Comparison of ENCODE assay signal across 13 cellular contexts in genomic region chr13:24680921-24681585, GRCh38. TPM values are rescaled to one million over a fixed set of nuclear protein-coding genes. Genes with fewer than 3 reads are reported as not detected.
DNase-seq lines count a peak whose midpoint lies in the region; ATAC-seq and TF ChIP-seq lines count a peak whose summit lies in the region.
"Had no signal": no experiment of that assay in that cellular context is flagged by ENCODE, and none has a peak within 500 bp of the region (broad histone marks: within the 10 kb centered on the region; RNA-seq: fewer than 3 reads in every experiment).

No MANE protein-coding gene starts in this region.

- no peak for TF ChIP-seq RAD21 in SK-N-SH (IDR thresholded peaks at IDR 0.05; ENCODE audit: low read length)

- H3K79me2 ChIP-seq in hepatocyte, result no peaks in the 10 kb centered on the region
- H3K79me2 ChIP-seq in SK-N-SH (ENCODE audit: insufficient read depth), result no peaks in the 10 kb centered on the region

- no peak overlapping the region for H3K4me3 Mint-ChIP-seq in Caco-2 (ENCODE audit: unreplicated experiment)

- no peak for DNase-seq in Caco-2
- no peak for DNase-seq in NT2/D1 (ENCODE audit: low read depth, low spot score)
- DNase-seq in hepatocyte (ENCODE audit: low spot score), result no peak
- no peak for DNase-seq in psoas muscle
- DNase-seq in SK-N-SH, result no peak
- no peak for DNase-seq in C1 segment of cervical spinal cord (lab: John Stamatoyannopoulos, UW)
- DNase-seq in adrenal gland, result no peak
- DNase-seq: amniotic stem cell, DMS 273 treated with DMSO at 0.1 percent for 48 hours, occipital lobe had no signal

- CTCF ChIA-PET in Caco-2 (lab: Charles Lee), result no interaction called here
- CTCF ChIA-PET in SK-N-SH (lab: Yijun Ruan, JAX), result interaction anchor here (2.8 kb wide), 1 partner anchor 9 kb away, joined by 16 read pairs; no protein-coding TSS in a partner anchor

- H3K27ac ChIP-seq in hepatocyte (no peak overlapping the region), psoas muscle (no peak overlapping the region), SK-N-SH (ENCODE audit: low read depth in 2 of 2, low read length in 1 of 2) (no peak overlapping the region), adrenal gland (no peak overlapping the region)

- H3K9me3 Mint-ChIP-seq in Caco-2 (ENCODE audit: unreplicated experiment), result no peaks in the 10 kb centered on the region

- TF ChIP-seq EP300 in SK-N-SH (IDR thresholded peaks at IDR 0.05; ENCODE audit: borderline replicate concordance in 1 of 2, low read depth in 1 of 2, low read length in 1 of 2), result no peak

- H3K36me3 ChIP-seq in Caco-2 (ENCODE audit: control insufficient read depth, insufficient read depth, low read length) (no peaks in the 10 kb centered on the region), NT2/D1 (ENCODE audit: insufficient read depth, insufficient read length, low read length) (no peaks in the 10 kb centered on the region), hepatocyte (replicated peaks; ENCODE audit: insufficient read depth, low read depth) (no peaks in the 10 kb centered on the region), psoas muscle (ENCODE audit: insufficient read depth in 1 of 2, low read depth in 1 of 2) (no peaks in the 10 kb centered on the region), SK-N-SH (replicated peaks in 1 of 2; ENCODE audit: control insufficient read depth in 1 of 2, insufficient read depth in 2 of 2, low read length in 1 of 2) (no peaks in the 10 kb centered on the region), adrenal gland (replicated peaks in 1 of 2) (no peaks in the 10 kb centered on the region)

- 49% methylated on average over 27 of the region's 28 CpGs for WGBS in hepatocyte (ENCODE audit: low lambda C conversion rate, missing lambda C conversion rate)
- 29 to 35% (median 30%) methylated on average over 26 to 28 of the region's 28 CpGs for WGBS in psoas muscle, 3 donors
- 54% methylated on average over 16 of the region's 28 CpGs for WGBS in SK-N-SH (ENCODE audit: low lambda C conversion rate)
- WGBS in adrenal gland, 4 donors, result 32 to 57% (median 35%) methylated on average over 13 to 28 of the region's 28 CpGs

- H4K20me1 ChIP-seq in hepatocyte (ENCODE audit: insufficient read depth, poor library complexity, severe bottlenecking) (no peaks in the 10 kb centered on the region), SK-N-SH (ENCODE audit: insufficient read depth) (no peaks in the 10 kb centered on the region)

- peak overlapping the region; percentile 67 for H3K9ac ChIP-seq in NT2/D1 (ENCODE audit: insufficient read length, low read depth)
- H3K9ac ChIP-seq in SK-N-SH, result no peak overlapping the region

- peaks cover 19% of the 10 kb centered on the region for H3K4me1 Mint-ChIP-seq in Caco-2 (ENCODE audit: low read depth, unreplicated experiment)

- H3K9me3 ChIP-seq in Caco-2, result no peaks in the 10 kb centered on the region
- H3K9me3 ChIP-seq in NT2/D1 (ENCODE audit: insufficient read depth, low read length), result no peaks in the 10 kb centered on the region
- H3K9me3 ChIP-seq in hepatocyte (ENCODE audit: low read depth), result no peaks in the 10 kb centered on the region
- no peaks in the 10 kb centered on the region for H3K9me3 ChIP-seq in psoas muscle
- no peaks in the 10 kb centered on the region for H3K9me3 ChIP-seq in SK-N-SH
- H3K9me3 ChIP-seq in adrenal gland (replicated peaks in 1 of 3), result no peaks in the 10 kb centered on the region

- peaks cover 12% of the 10 kb centered on the region for H3K4me1 ChIP-seq in Caco-2
- H3K4me1 ChIP-seq in NT2/D1 (ENCODE audit: insufficient read depth, insufficient read length), result peaks cover 4% of the 10 kb centered on the region
- H3K4me1 ChIP-seq in hepatocyte (ENCODE audit: insufficient read depth), result no peaks in the 10 kb centered on the region
- H3K4me1 ChIP-seq in psoas muscle, result no peaks in the 10 kb centered on the region
- peaks cover 0 to 3% of the 10 kb centered on the region in 2 experiments; a peak in 2 of 4 replicates for H3K4me1 ChIP-seq in SK-N-SH (ENCODE audit: control insufficient read depth in 1 of 2, insufficient read depth in 2 of 2, low read depth in 1 of 2, low read length in 1 of 2)
- peaks cover 0 to 10% of the 10 kb centered on the region in 2 donors for H3K4me1 ChIP-seq in adrenal gland (replicated peaks in 1 of 2)

- BruUV-seq in Caco-2 (replicated peaks; lab: Mats Ljungman, UMichigan), result no TSS peak

- POLR2A ChIA-PET in Caco-2 (lab: Charles Lee), result no interaction called here
- POLR2A ChIA-PET in SK-N-SH (lab: Yijun Ruan, JAX), result no interaction called here

- H2AFZ ChIP-seq in hepatocyte (no peak overlapping the region), SK-N-SH (ENCODE audit: low read depth) (no peak overlapping the region)

- no peak for ATAC-seq in psoas muscle
- no peak for ATAC-seq in GM21576 (IDR thresholded peaks at IDR 0.05; ENCODE audit: unreplicated experiment)

- peaks cover 2% of the 10 kb centered on the region for H3K27me3 ChIP-seq in Caco-2 (replicated peaks; ENCODE audit: control insufficient read depth, insufficient read depth, low read length)
- peaks cover 38% of the 10 kb centered on the region for H3K27me3 ChIP-seq in NT2/D1 (ENCODE audit: insufficient read depth, insufficient read length)
- H3K27me3 ChIP-seq in hepatocyte, result peaks cover 39% of the 10 kb centered on the region
- peaks cover 0 to 48% (median 12%) of the 10 kb centered on the region in 3 donors for H3K27me3 ChIP-seq in psoas muscle (ENCODE audit: insufficient read depth in 3 of 3, low read length in 2 of 3)
- peaks cover 38% of the 10 kb centered on the region for H3K27me3 ChIP-seq in SK-N-SH (ENCODE audit: insufficient read depth)
- H3K27me3 ChIP-seq in adrenal gland, result peaks cover 34% of the 10 kb centered on the region

- TF ChIP-seq CTCF in Caco-2 (IDR thresholded peaks at IDR 0.05; ENCODE audit: insufficient read depth in 1 of 2, low read depth in 1 of 2, low read length in 1 of 2, severe bottlenecking in 1 of 2, unreplicated experiment in 1 of 2), result no peak
- TF ChIP-seq CTCF in hepatocyte (IDR thresholded peaks at IDR 0.05; ENCODE audit: poor library complexity), result no peak
- no peak for TF ChIP-seq CTCF in psoas muscle (IDR thresholded peaks at IDR 0.05)
- no peak for TF ChIP-seq CTCF in SK-N-SH (IDR thresholded peaks at IDR 0.05)
- no peak for TF ChIP-seq CTCF in adrenal gland (IDR thresholded peaks at IDR 0.05)

- H3K27me3 Mint-ChIP-seq in Caco-2 (ENCODE audit: insufficient read depth, unreplicated experiment), result peaks cover 10% of the 10 kb centered on the region

- H3F3A ChIP-seq in SK-N-SH (replicated peaks; ENCODE audit: insufficient read depth), result no peaks in the 10 kb centered on the region

- H3K4me2 ChIP-seq in hepatocyte (peak overlapping the region; percentile 96), SK-N-SH (no peak overlapping the region)

- peak overlapping the region; percentile 53; the same call in 1 of the 2 replicates for H3K4me3 ChIP-seq in Caco-2 (ENCODE audit: low read depth, low read length)
- H3K4me3 ChIP-seq in NT2/D1 (ENCODE audit: insufficient read length, low read depth), result peak overlapping the region; percentile 47
- H3K4me3 ChIP-seq in hepatocyte, result peak overlapping the region; percentile 58
- H3K4me3 ChIP-seq in psoas muscle, result peak overlapping the region; percentile 38
- H3K4me3 ChIP-seq in SK-N-SH (ENCODE audit: low read depth in 2 of 2, low read length in 1 of 2), result no peak overlapping the region; a peak in 1 of 4 replicates
- peak overlapping the region in 2 of 4 donors; percentile 13 to 40 for H3K4me3 ChIP-seq in adrenal gland

- no peak overlapping the region for H3K27ac Mint-ChIP-seq in Caco-2 (ENCODE audit: unreplicated experiment)

- H3K36me3 Mint-ChIP-seq in Caco-2 (ENCODE audit: insufficient read depth, unreplicated experiment), result no peaks in the 10 kb centered on the region

- TF ChIP-seq POLR2A in adrenal gland (IDR thresholded peaks at IDR 0.05), result no peak

- intact Hi-C loops in Caco-2 (cut with micrococcal nuclease; ENCODE audit: unreplicated experiment), result no loop called here
- intact Hi-C loops in psoas muscle (cut with DNase I), result no loop called here
- intact Hi-C loops in adrenal gland (cut with DNase I), result no loop called here

- H3K9me2 ChIP-seq in hepatocyte (replicated peaks; ENCODE audit: insufficient read depth), result no peaks in the 10 kb centered on the region
- H3K9me2 ChIP-seq in SK-N-SH, result no peaks in the 10 kb centered on the region

TF ChIP-seq in SK-N-SH, 30 proteins besides CTCF, POLR2A, EP300 and RAD21 (continues in another document):
- TF ChIP-seq, protein P1, sequence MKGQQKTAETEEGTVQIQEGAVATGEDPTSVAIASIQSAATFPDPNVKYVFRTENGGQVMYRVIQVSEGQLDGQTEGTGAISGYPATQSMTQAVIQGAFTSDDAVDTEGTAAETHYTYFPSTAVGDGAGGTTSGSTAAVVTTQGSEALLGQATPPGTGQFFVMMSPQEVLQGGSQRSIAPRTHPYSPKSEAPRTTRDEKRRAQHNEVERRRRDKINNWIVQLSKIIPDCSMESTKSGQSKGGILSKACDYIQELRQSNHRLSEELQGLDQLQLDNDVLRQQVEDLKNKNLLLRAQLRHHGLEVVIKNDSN (IDR thresholded peaks at IDR 0.05; ENCODE audit: borderline replicate concordance, low read depth), result no peak
- TF ChIP-seq ZBTB33 (IDR thresholded peaks at IDR 0.05; ENCODE audit: borderline replicate concordance, low read depth), result no peak
- no peak for TF ChIP-seq RXRA (IDR thresholded peaks at IDR 0.05; ENCODE audit: borderline replicate concordance, low read depth)
- TF ChIP-seq NRF1 (IDR thresholded peaks at IDR 0.05; ENCODE audit: low read depth, low read length), result no peak

RNA-seq across cellular contexts. Expression of gene ATP12A, which starts 0.8 kb away (rescaled TPM):
- total RNA-seq in Caco-2 (2022), result not detected in 2 replicates
- total RNA-seq in hepatocyte, result 0.07 TPM in 1 of 2 replicates, not detected in the other
- polyA plus RNA-seq in hepatocyte, result 0.31 TPM in 1 of 2 replicates, not detected in the other
- not detected for total RNA-seq in psoas muscle
- not detected for polyA plus RNA-seq in psoas muscle
- not detected in 2 replicates for polyA plus RNA-seq in SK-N-SH (2012; rRNA removed)
- not detected in 2 replicates for polyA plus RNA-seq in SK-N-SH (2012; cell fraction: cytosol; rRNA removed)
- polyA plus RNA-seq in SK-N-SH (2012; cell fraction: nucleus; rRNA removed), result not detected in 2 replicates
- total RNA-seq in adrenal gland, result under 1 TPM in 1 of 8 donors, not detected in 7; 0.04 TPM
- polyA plus RNA-seq in adrenal gland, result not detected
- total RNA-seq: epithelial cell of proximal tubule, subcutaneous adipose tissue had no signal

Comparison
In these comparisons a context has a peak if more than half of its experiments do, and no peak if none do; other contexts are left out.
1. H3K4me3 ChIP-seq: peak in Caco-2 (single experiment), NT2/D1 (single experiment), hepatocyte (single experiment) and psoas muscle (single experiment); none in SK-N-SH (0 of 2).